Comparison of ENCODE assay signal across 25 cellular contexts in the genomic region with DNA sequence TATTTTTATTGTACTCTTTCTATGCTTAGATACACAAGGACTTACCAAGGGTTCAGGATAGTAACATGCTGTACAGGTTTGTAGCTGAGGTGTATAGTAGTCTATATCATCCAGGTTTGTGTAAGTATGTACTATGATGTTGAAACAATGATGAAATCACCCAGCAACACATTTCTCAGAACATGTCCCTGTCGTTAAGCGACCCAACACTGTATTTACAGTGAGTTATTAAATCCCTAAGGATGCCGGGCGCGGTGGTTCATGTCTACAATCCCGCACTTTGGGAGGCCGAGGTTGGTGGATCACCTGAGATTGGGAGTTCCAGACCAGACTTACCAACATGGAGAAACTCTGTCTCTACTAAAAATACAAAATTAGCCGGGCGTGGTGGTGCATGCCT. TPM values are rescaled to one million over a fixed set of nuclear protein-coding genes. Genes with fewer than 3 reads are reported as not detected.
DNase-seq lines count a peak whose midpoint lies in the region; ATAC-seq, FAIRE-seq and TF ChIP-seq lines count a peak whose summit lies in the region.
"Had no signal": no experiment of that assay in that cellular context is flagged by ENCODE, and none has a peak within 500 bp of the region (broad histone marks: within the 10 kb centered on the region; RNA-seq: fewer than 3 reads in every experiment).

No MANE protein-coding gene starts in this region.

- peak; percentile 67 for DNase-seq in Right ventricle myocardium inferior (ENCODE audit: missing footprints)
- no peak for DNase-seq in left cardiac atrium
- DNase-seq in OCI-M1 (lab: John Stamatoyannopoulos, UW) = peak; percentile 6
- no peak for DNase-seq in K562 (ENCODE audit: extremely low read depth in 1 of 4, low spot score in 3 of 4)
- peak; percentile 42 for DNase-seq in osteocyte (ENCODE audit: extremely low spot score, unreplicated experiment)
- DNase-seq in foreskin keratinocyte = no peak
- DNase-seq in activated T-cell treated with anti-CD3 and anti-CD28 coated beads, Interleukin-2, amount 50 U/mL, for 48 hours = no peak
- DNase-seq: 8988T; AML-193; BE2C; Calu3; CD4-positive, alpha-beta T cell; CD8-positive, alpha-beta memory T cell; COR-L47; DMS53; DMS79 treated with DMSO at 0.1 percent for 48 hours; GF-D8; H9 had no signal

- no peaks in the 10 kb centered on the region for H3K4me1 ChIP-seq in K562 (replicated peaks in 1 of 2; ENCODE audit: control insufficient read depth in 2 of 2, insufficient read depth in 2 of 2, low read length in 2 of 2)
- H3K4me1 ChIP-seq in foreskin keratinocyte = no peaks in the 10 kb centered on the region
- H3K4me1 ChIP-seq: BE2C; BLaER1 treated with 17β-estradiol and CSF1 and Interleukin-3, amounts not matched to agents 10 nM and 100 nM had no signal

- no peaks in the 10 kb centered on the region for H3K79me2 ChIP-seq in K562 (ENCODE audit: control insufficient read depth, insufficient read depth, low read length)

- TF ChIP-seq CTCF in K562 (IDR thresholded peaks at IDR 0.05 in 2 of 3, conservative IDR thresholded peaks at IDR 0.05 in 1 of 3; ENCODE audit: insufficient read depth in 2 of 3, low read depth in 1 of 3, low read length in 3 of 3) (no peak), osteocyte (IDR thresholded peaks at IDR 0.05) (no peak), foreskin keratinocyte (conservative IDR thresholded peaks at IDR 0.05) (no peak)

- H3K27ac ChIP-seq in K562 (ENCODE audit: extremely low read depth, low read depth, low read length) (no peak overlapping the region), foreskin keratinocyte (no peak overlapping the region)
- H3K27ac ChIP-seq: A549; BLaER1 treated with 17β-estradiol and CSF1 and Interleukin-3, amounts not matched to agents 10 nM and 100 nM had no signal

- no peak overlapping the region for H3K4me2 ChIP-seq in K562 (ENCODE audit: insufficient read depth, low read length)
- H3K4me2 ChIP-seq: A549; BLaER1 treated with 17β-estradiol and CSF1 and Interleukin-3, amounts not matched to agents 10 nM and 100 nM; GM23338 had no signal

- no peak overlapping the region for H3K4me3 ChIP-seq in K562
- H3K4me3 ChIP-seq: A549; BLaER1 treated with 17β-estradiol and CSF1 and Interleukin-3, amounts not matched to agents 10 nM and 100 nM; GM23338 had no signal

- no peaks in the 10 kb centered on the region for H3K27me3 ChIP-seq in K562 (ENCODE audit: control insufficient read depth in 2 of 2, insufficient read depth in 2 of 2, low read length in 2 of 2)
- H3K27me3 ChIP-seq in foreskin keratinocyte = no peaks in the 10 kb centered on the region
- H3K27me3 ChIP-seq: BE2C; BLaER1 treated with 17β-estradiol and CSF1 and Interleukin-3, amounts not matched to agents 10 nM and 100 nM had no signal

- H2AFZ ChIP-seq in K562 (ENCODE audit: low read depth, low read length) = peak overlapping the region; percentile 53; the same call in 1 of the 2 replicates

- TF ChIP-seq POLR2A in K562 (conservative IDR thresholded peaks at IDR 0.05) = no peak

- TF ChIP-seq RAD21 in K562 (CRISPR knock-in tag; conservative IDR thresholded peaks at IDR 0.05 in 1 of 2, IDR thresholded peaks at IDR 0.05 in 1 of 2) = no peak

- no peak for FAIRE-seq in K562 (lab: Jason Lieb, UNC)
- FAIRE-seq: A549, GM12891 had no signal

- peaks cover 7% of the 10 kb centered on the region for H3K27me3 Mint-ChIP-seq in osteocyte (ENCODE audit: unreplicated experiment)

- H3K9me3 Mint-ChIP-seq in osteocyte (ENCODE audit: unreplicated experiment) = no peaks in the 10 kb centered on the region
- H3K9me3 Mint-ChIP-seq: CD4-positive, alpha-beta T cell; CD8-positive, alpha-beta memory T cell; GM23338 had no signal

- BruUV-seq in K562 (replicated peaks; lab: Mats Ljungman, UMichigan) = no TSS peak

- no peaks in the 10 kb centered on the region for H3K36me3 Mint-ChIP-seq in osteocyte (ENCODE audit: unreplicated experiment)
- H3K36me3 Mint-ChIP-seq: CD14-positive monocyte; CD8-positive, alpha-beta memory T cell had no signal

- no peak overlapping the region for H3K9ac ChIP-seq in K562 (ENCODE audit: insufficient read depth in 1 of 2, low read depth in 2 of 2, low read length in 2 of 2)
- H3K9ac ChIP-seq: BLaER1 treated with 17β-estradiol and CSF1 and Interleukin-3, amounts not matched to agents 10 nM and 100 nM had no signal

- intact Hi-C loops in Right ventricle myocardium inferior (cut with DNase I) (no loop called here), left cardiac atrium (cut with DNase I) (no loop called here), K562 (cut with micrococcal nuclease) (no loop called here)

- no peak overlapping the region for H3K4me3 Mint-ChIP-seq in osteocyte (ENCODE audit: unreplicated experiment)
- H3K4me3 Mint-ChIP-seq: CD14-positive monocyte; CD4-positive, alpha-beta T cell; CD8-positive, alpha-beta memory T cell; GM23338; H9 had no signal

- no peaks in the 10 kb centered on the region for H4K20me1 ChIP-seq in K562 (replicated peaks; ENCODE audit: control insufficient read depth, insufficient read depth, low read length)
- H4K20me1 ChIP-seq: BLaER1 treated with 17β-estradiol and CSF1 and Interleukin-3, amounts not matched to agents 10 nM and 100 nM had no signal

- POLR2A ChIA-PET in K562 (lab: Yijun Ruan, JAX) = no interaction called here

- H3K27ac Mint-ChIP-seq in osteocyte (ENCODE audit: unreplicated experiment) = no peak overlapping the region
- H3K27ac Mint-ChIP-seq: CD4-positive, alpha-beta T cell; CD8-positive, alpha-beta memory T cell; GM23338; H9 had no signal

- H3K36me3 ChIP-seq in K562 (ENCODE audit: control insufficient read depth, insufficient read depth, low read length) = no peaks in the 10 kb centered on the region
- H3K36me3 ChIP-seq: BE2C; BLaER1 treated with 17β-estradiol and CSF1 and Interleukin-3, amounts not matched to agents 10 nM and 100 nM had no signal

- TF ChIP-seq EP300 in K562 (IDR thresholded peaks at IDR 0.05; ENCODE audit: low read length) = peak; percentile 19; the same call in 1 of the 2 replicates

- H3K9me3 ChIP-seq in K562 (replicated peaks; ENCODE audit: control insufficient read depth, insufficient read depth, low read depth, low read length) = no peaks in the 10 kb centered on the region
- H3K9me3 ChIP-seq: A549; BE2C; BLaER1 treated with 17β-estradiol and CSF1 and Interleukin-3, amounts not matched to agents 10 nM and 100 nM had no signal

- ATAC-seq in Right ventricle myocardium inferior = no peak
- no peak for ATAC-seq in left cardiac atrium
- peak; percentile 65 for ATAC-seq in K562
- no peak for ATAC-seq in HG02852 (IDR thresholded peaks at IDR 0.05; ENCODE audit: unreplicated experiment)
- no peak for ATAC-seq in foreskin keratinocyte
- ATAC-seq: A549, GM23338, HCT116 had no signal

- peaks cover 2% of the 10 kb centered on the region for H3K4me1 Mint-ChIP-seq in osteocyte (ENCODE audit: unreplicated experiment)
- H3K4me1 Mint-ChIP-seq: CD8-positive, alpha-beta memory T cell; GM23338; H9 had no signal

- no peaks in the 10 kb centered on the region for H3K9me1 ChIP-seq in K562 (ENCODE audit: control insufficient read depth, insufficient read depth, low read length)

- WGBS in K562 (ENCODE audit: insufficient coverage, low coverage, missing lambda C conversion rate) = 62% methylated on average over 9 of the region's 9 CpGs

- in situ Hi-C loops in K562 (cut with MboI) = no loop called here

- CTCF ChIA-PET in K562 (lab: Yijun Ruan, JAX; ENCODE audit: low intra/inter-chr PET ratio) = no interaction called here

TF ChIP-seq in K562, 482 proteins besides CTCF, POLR2A, EP300 and RAD21 (continues in another document):
- TF ChIP-seq TRIM24 (IDR thresholded peaks at IDR 0.05) (peak; percentile 87 to 93; a peak in 2 of 4 replicates), ATF3 (IDR thresholded peaks at IDR 0.05) (peak; percentile 66; the same call in 1 of the 2 replicates), ATF3 (CRISPR knock-in tag; conservative IDR thresholded peaks at IDR 0.05) (no peak)
- TF ChIP-seq, protein P1, sequence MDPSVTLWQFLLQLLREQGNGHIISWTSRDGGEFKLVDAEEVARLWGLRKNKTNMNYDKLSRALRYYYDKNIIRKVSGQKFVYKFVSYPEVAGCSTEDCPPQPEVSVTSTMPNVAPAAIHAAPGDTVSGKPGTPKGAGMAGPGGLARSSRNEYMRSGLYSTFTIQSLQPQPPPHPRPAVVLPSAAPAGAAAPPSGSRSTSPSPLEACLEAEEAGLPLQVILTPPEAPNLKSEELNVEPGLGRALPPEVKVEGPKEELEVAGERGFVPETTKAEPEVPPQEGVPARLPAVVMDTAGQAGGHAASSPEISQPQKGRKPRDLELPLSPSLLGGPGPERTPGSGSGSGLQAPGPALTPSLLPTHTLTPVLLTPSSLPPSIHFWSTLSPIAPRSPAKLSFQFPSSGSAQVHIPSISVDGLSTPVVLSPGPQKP (CRISPR knock-in tag; IDR thresholded peaks at IDR 0.05) = no peak

RNA-seq across cellular contexts. Expression of gene RCOR3, which starts 21.6 kb away (rescaled TPM):
- 46.5 TPM for total RNA-seq in Right ventricle myocardium inferior
- total RNA-seq in left cardiac atrium = 10 to 100 TPM; 34.3 to 42.0 TPM
- total RNA-seq in K562 (2011; cell fraction: chromatin; rRNA removed; ENCODE audit: low replicate concordance) = 74.5 and 224 TPM in 2 replicates
- total RNA-seq in K562 (2011; cell fraction: nucleolus; rRNA removed) = 37.2 and 56.2 TPM in 2 replicates
- 84.0 and 114 TPM in 2 replicates for total RNA-seq in K562 (2011; cell fraction: nucleoplasm; rRNA removed)
- 17.0 and 17.3 TPM in 2 replicates for total RNA-seq in K562 (2014; rRNA removed)
- 30.6 and 34.0 TPM in 2 replicates for total RNA-seq in K562 (2014; rRNA removed; fragmentation: Illumina TruSeq; extraction: Trizol)
- 31.2 and 34.0 TPM in 2 replicates for total RNA-seq in K562 (2015; rRNA removed; fragmentation: Illumina TruSeq; extraction: Trizol)
- total RNA-seq in K562 (2021) = 29.5 and 30.6 TPM in 2 replicates
- polyA plus RNA-seq in K562 (2011; rRNA removed) = 42.7 and 54.2 TPM in 2 replicates
- polyA plus RNA-seq in K562 (2011; cell fraction: cytosol; rRNA removed) = 19.7 and 23.3 TPM in 2 replicates
- 116 and 147 TPM in 2 replicates for polyA plus RNA-seq in K562 (2011; cell fraction: nucleus; rRNA removed)
- polyA plus RNA-seq in K562 (2012) = 25.5 and 27.8 TPM in 2 replicates
- polyA plus RNA-seq in K562 (2014; fragmentation: Illumina TruSeq; extraction: Trizol) = 34.0 and 35.5 TPM in 2 replicates
- 10 to 100 TPM in 1 of 2 experiments, 1 to 10 TPM in 1; 9.7 to 10.5 TPM for polyA plus RNA-seq in K562 (2014; fragmentation: Nextera tagmentation; extraction: Ambion mirVana)
- 24.1 and 29.5 TPM in 2 replicates for polyA plus RNA-seq in K562 (2014; rRNA removed)
- 81.6 and 116 TPM in 2 replicates for polyA minus RNA-seq in K562 (2011; rRNA and poly(A)+ RNA removed)
- polyA minus RNA-seq in K562 (2011; cell fraction: cytosol; rRNA and poly(A)+ RNA removed) = 17.6 and 17.7 TPM in 2 replicates
- polyA minus RNA-seq in K562 (2011; cell fraction: nucleus; rRNA and poly(A)+ RNA removed) = 59.4 and 125 TPM in 2 replicates
- total RNA-seq in osteocyte = 51.0 and 54.6 TPM in 2 replicates
- total RNA-seq in foreskin keratinocyte = 23.2 and 24.1 TPM in 2 replicates
- 9.3 and 10.4 TPM in 2 replicates for polyA plus RNA-seq in foreskin keratinocyte

Comparison
In these comparisons a context has a peak if more than half of its experiments do, and no peak if none do; other contexts are left out.
1. DNase-seq: peak in Right ventricle myocardium inferior (single experiment), OCI-M1 (single experiment) and osteocyte (single experiment); none in left cardiac atrium (single experiment), K562 (0 of 4), foreskin keratinocyte (0 of 2) and activated T-cell treated with anti-CD3 and anti-CD28 coated beads, Interleukin-2, amount 50 U/mL, for 48 hours (0 of 2).